In genomic region chr16:70010615-70011014, GRCh38 we compare ENCODE assay signal across 2 cellular contexts. TPM values are rescaled to one million over a fixed set of nuclear protein-coding genes. Genes with fewer than 3 reads are reported as not detected.
"Had no signal": no experiment of that assay in that cellular context is flagged by ENCODE, and none has a peak within 500 bp of the region (broad histone marks: within the 10 kb centered on the region; RNA-seq: fewer than 3 reads in every experiment).

No MANE protein-coding gene starts in this region.

RNA-seq across cellular contexts. Expression of gene CLEC18A, which starts 59.5 kb away (rescaled TPM):
- total RNA-seq: occipital lobe had no signal
- polyA plus RNA-seq: naive thymus-derived CD4-positive, alpha-beta T cell had no signal
